In genomic region chr1:192516776-192517297, GRCh38 we compare ENCODE assay signal across 8 cellular contexts. TPM values are rescaled to one million over a fixed set of nuclear protein-coding genes. Genes with fewer than 3 reads are reported as not detected.
DNase-seq lines count a peak whose midpoint lies in the region; ATAC-seq and TF ChIP-seq lines count a peak whose summit lies in the region.

No MANE protein-coding gene starts in this region.

- H3K36me3 Mint-ChIP-seq in T-helper 1 cell treated with Interleukin-12 subunit alpha and Interleukin-12 subunit beta and Interleukin-4 antibody, amounts not matched to agents 30 μg/mL and 1 μg/mL, for 36 hours (ENCODE audit: low read depth) = no peaks in the 10 kb centered on the region

- H4K20me1 ChIP-seq in BLaER1 = no peaks in the 10 kb centered on the region
- no peaks in the 10 kb centered on the region for H4K20me1 ChIP-seq in smooth muscle cell (ENCODE audit: low read depth)

- peak; percentile 99 for ATAC-seq in GM19328 (IDR thresholded peaks at IDR 0.05; ENCODE audit: unreplicated experiment)
- peak; percentile 96 for ATAC-seq in HG03432 (IDR thresholded peaks at IDR 0.05; ENCODE audit: unreplicated experiment)

- H3K9ac ChIP-seq in BLaER1 (no peak overlapping the region), smooth muscle cell (ENCODE audit: low read depth) (peak overlapping the region; percentile 85)

- no peak for TF ChIP-seq POLR2A in prostate gland (IDR thresholded peaks at IDR 0.05)

- H3K4me1 Mint-ChIP-seq in T-helper 1 cell treated with Interleukin-12 subunit alpha and Interleukin-12 subunit beta and Interleukin-4 antibody, amounts not matched to agents 30 μg/mL and 1 μg/mL, for 36 hours (ENCODE audit: low read depth) = peaks cover 38% of the 10 kb centered on the region

- H3K27me3 ChIP-seq in BLaER1 (no peaks in the 10 kb centered on the region), smooth muscle cell (ENCODE audit: low read depth) (no peaks in the 10 kb centered on the region), prostate gland (replicated peaks; ENCODE audit: insufficient read depth) (no peaks in the 10 kb centered on the region)

- H3K27ac ChIP-seq in BLaER1 (peak overlapping the region; percentile 21; the same call in 1 of the 2 replicates), smooth muscle cell (ENCODE audit: low read depth) (peak overlapping the region; percentile 97), prostate gland (no peak overlapping the region)

- peaks cover 67% of the 10 kb centered on the region for H3K4me1 ChIP-seq in BLaER1
- H3K4me1 ChIP-seq in smooth muscle cell (ENCODE audit: low read depth) = peaks cover 7% of the 10 kb centered on the region
- H3K4me1 ChIP-seq in prostate gland (replicated peaks) = no peaks in the 10 kb centered on the region

- peak; percentile 61 for DNase-seq in dedifferentiated amniotic fluid mesenchymal stem cell (ENCODE audit: extremely low spot score)
- DNase-seq in smooth muscle cell (lab: John Stamatoyannopoulos, UW; ENCODE audit: unreplicated experiment) = no peak
- no peak for DNase-seq in prostate gland (ENCODE audit: low spot score)
- DNase-seq in middle frontal gyrus (ENCODE audit: extremely low spot score, low spot score) = no peak

- no peaks in the 10 kb centered on the region for H3F3A ChIP-seq in smooth muscle cell (ENCODE audit: low read depth)

- intact Hi-C loops in prostate gland (cut with DNase I) = no loop called here

- H3K27ac Mint-ChIP-seq in T-helper 1 cell treated with Interleukin-12 subunit alpha and Interleukin-12 subunit beta and Interleukin-4 antibody, amounts not matched to agents 30 μg/mL and 1 μg/mL, for 36 hours = peak overlapping the region; percentile 67

- no peaks in the 10 kb centered on the region for H3K79me2 ChIP-seq in smooth muscle cell (ENCODE audit: low read depth)

- no peaks in the 10 kb centered on the region for H3K27me3 Mint-ChIP-seq in T-helper 1 cell treated with Interleukin-12 subunit alpha and Interleukin-12 subunit beta and Interleukin-4 antibody, amounts not matched to agents 30 μg/mL and 1 μg/mL, for 36 hours (ENCODE audit: low read depth)

- no peak overlapping the region for H2AFZ ChIP-seq in smooth muscle cell (ENCODE audit: low read depth)

- peak overlapping the region; percentile 66 for H3K4me3 Mint-ChIP-seq in T-helper 1 cell treated with Interleukin-12 subunit alpha and Interleukin-12 subunit beta and Interleukin-4 antibody, amounts not matched to agents 30 μg/mL and 1 μg/mL, for 36 hours

- WGBS in smooth muscle cell (ENCODE audit: low lambda C conversion rate) = 37% methylated on average over 11 of the region's 11 CpGs
- 65% methylated on average over 11 of the region's 11 CpGs for WGBS in prostate gland

- H3K4me2 ChIP-seq in BLaER1 = peak overlapping the region; percentile 81
- H3K4me2 ChIP-seq in smooth muscle cell = peak overlapping the region; percentile 76

- H3K9me3 ChIP-seq in BLaER1 (no peaks in the 10 kb centered on the region), smooth muscle cell (replicated peaks; ENCODE audit: low read depth) (no peaks in the 10 kb centered on the region), prostate gland (no peaks in the 10 kb centered on the region)

- H3K36me3 ChIP-seq in BLaER1 = no peaks in the 10 kb centered on the region
- no peaks in the 10 kb centered on the region for H3K36me3 ChIP-seq in smooth muscle cell (ENCODE audit: low read depth)
- H3K36me3 ChIP-seq in prostate gland = no peaks in the 10 kb centered on the region

- H3K9me3 Mint-ChIP-seq in T-helper 1 cell treated with Interleukin-12 subunit alpha and Interleukin-12 subunit beta and Interleukin-4 antibody, amounts not matched to agents 30 μg/mL and 1 μg/mL, for 36 hours = no peaks in the 10 kb centered on the region

- H3K4me3 ChIP-seq in BLaER1 (no peak overlapping the region; the same call in 1 of the 2 replicates), smooth muscle cell (no peak overlapping the region), prostate gland (no peak overlapping the region)

- TF ChIP-seq CTCF in smooth muscle cell (IDR thresholded peaks at IDR 0.05; ENCODE audit: borderline replicate concordance, insufficient read depth, poor library complexity, severe bottlenecking) (no peak), prostate gland (IDR thresholded peaks at IDR 0.05) (no peak)

RNA-seq across cellular contexts. Expression of gene RGS1, which starts 58.7 kb away (rescaled TPM):
- total RNA-seq in smooth muscle cell = 224 and 333 TPM in 2 replicates
- 88.7 and 119 TPM in 2 replicates for polyA plus RNA-seq in smooth muscle cell
- 10 to 100 TPM; 43.0 to 57.3 TPM for total RNA-seq in prostate gland

Comparison
In these comparisons a context has a peak if more than half of its experiments do, and no peak if none do; other contexts are left out.
1. H3K27ac ChIP-seq: peak in BLaER1 (single experiment) and smooth muscle cell (single experiment); none in prostate gland (0 of 2).